Comparison of ENCODE assay signal across 13 cellular contexts in genomic region chr9:16039988-16040761, GRCh38.
DNase-seq lines count a peak whose midpoint lies in the region; ATAC-seq, FAIRE-seq and TF ChIP-seq lines count a peak whose summit lies in the region.
"Had no signal": no experiment of that assay in that cellular context is flagged by ENCODE, and none has a peak within 500 bp of the region (broad histone marks: within the 10 kb centered on the region; RNA-seq: fewer than 3 reads in every experiment).

No MANE protein-coding gene starts in this region.

- H3K4me1 ChIP-seq in HepG2 (ENCODE audit: insufficient read depth, low read length): no peaks in the 10 kb centered on the region
- peaks cover 15% of the 10 kb centered on the region for H3K4me1 ChIP-seq in vagina
- H3K4me1 ChIP-seq in prostate gland (replicated peaks): no peaks in the 10 kb centered on the region

- H3K27me3 Mint-ChIP-seq in activated naive CD8-positive, alpha-beta T cell treated with anti-CD3 and anti-CD28 coated beads, Interleukin-2, amount 50 U/mL, for 24 hours: no peaks in the 10 kb centered on the region
- no peaks in the 10 kb centered on the region for H3K27me3 Mint-ChIP-seq in activated naive CD8-positive, alpha-beta T cell treated with anti-CD3 and anti-CD28 coated beads for 36 hours
- H3K27me3 Mint-ChIP-seq: activated naive CD8-positive, alpha-beta T cell; naive B cell had no signal

- CTCF ChIA-PET in HepG2 (lab: Yijun Ruan, JAX; ENCODE audit: low intra/inter-chr PET ratio, low total read pairs): no interaction called here

- ATAC-seq in activated naive CD8-positive, alpha-beta T cell treated with anti-CD3 and anti-CD28 coated beads, Interleukin-2, amount 50 U/mL, for 24 hours: peak; percentile 28
- ATAC-seq in HepG2: peak; percentile 73

- H3K4me3 ChIP-seq in astrocyte of the spinal cord (ENCODE audit: low read depth, low read length) (no peak overlapping the region), HepG2 (replicated peaks in 1 of 3; ENCODE audit: insufficient read depth in 1 of 3, low read depth in 2 of 3, low read length in 3 of 3) (no peak overlapping the region), vagina (no peak overlapping the region), prostate gland (no peak overlapping the region)

- H4K20me1 ChIP-seq in HepG2 (ENCODE audit: insufficient read depth, low read length): no peaks in the 10 kb centered on the region

- no peaks in the 10 kb centered on the region for H3K36me3 ChIP-seq in HepG2 (replicated peaks in 1 of 2; ENCODE audit: control insufficient read depth in 1 of 2, insufficient read depth in 2 of 2, low read length in 2 of 2)
- no peaks in the 10 kb centered on the region for H3K36me3 ChIP-seq in vagina
- no peaks in the 10 kb centered on the region for H3K36me3 ChIP-seq in prostate gland

- H3K9me3 ChIP-seq in HepG2 (ENCODE audit: low read length): no peaks in the 10 kb centered on the region
- no peaks in the 10 kb centered on the region for H3K9me3 ChIP-seq in vagina
- H3K9me3 ChIP-seq in prostate gland: no peaks in the 10 kb centered on the region

- intact Hi-C loops in HepG2 (cut with micrococcal nuclease; ENCODE audit: unreplicated experiment) (loop anchor here (5.0 to 10.0 kb wide), 2 partner anchors 92 to 165 kb away; no protein-coding TSS in a partner anchor), vagina (cut with DNase I) (no loop called here), prostate gland (cut with DNase I) (no loop called here)

- no peak overlapping the region for H3K4me2 ChIP-seq in HepG2 (ENCODE audit: low read depth, low read length)

- TF ChIP-seq RAD21 in HepG2 (CRISPR knock-in tag; IDR thresholded peaks at IDR 0.05): no peak

- TF ChIP-seq EP300 in HepG2 (IDR thresholded peaks at IDR 0.05; ENCODE audit: low read depth in 2 of 2, low read length in 2 of 2): no peak
- TF ChIP-seq EP300 in HepG2 (CRISPR knock-in tag; IDR thresholded peaks at IDR 0.05; ENCODE audit: borderline replicate concordance): no peak

- H3K4me1 Mint-ChIP-seq in activated naive CD8-positive, alpha-beta T cell treated with anti-CD3 and anti-CD28 coated beads, Interleukin-2, amount 50 U/mL, for 24 hours: peaks cover 8% of the 10 kb centered on the region
- peaks cover 11% of the 10 kb centered on the region for H3K4me1 Mint-ChIP-seq in activated naive CD8-positive, alpha-beta T cell treated with anti-CD3 and anti-CD28 coated beads for 36 hours
- H3K4me1 Mint-ChIP-seq: naive B cell had no signal

- no peaks in the 10 kb centered on the region for H3K36me3 Mint-ChIP-seq in activated naive CD8-positive, alpha-beta T cell treated with anti-CD3 and anti-CD28 coated beads, Interleukin-2, amount 50 U/mL, for 24 hours (ENCODE audit: low read depth)
- H3K36me3 Mint-ChIP-seq in activated naive CD8-positive, alpha-beta T cell treated with anti-CD3 and anti-CD28 coated beads for 36 hours: no peaks in the 10 kb centered on the region
- H3K36me3 Mint-ChIP-seq: naive B cell had no signal

- no peaks in the 10 kb centered on the region for H3K79me2 ChIP-seq in HepG2 (ENCODE audit: insufficient read depth, low read length)

- no peak overlapping the region for H3K4me3 Mint-ChIP-seq in activated naive CD8-positive, alpha-beta T cell treated with anti-CD3 and anti-CD28 coated beads, Interleukin-2, amount 50 U/mL, for 24 hours
- H3K4me3 Mint-ChIP-seq in activated naive CD8-positive, alpha-beta T cell treated with anti-CD3 and anti-CD28 coated beads for 36 hours: no peak overlapping the region
- H3K4me3 Mint-ChIP-seq: activated naive CD8-positive, alpha-beta T cell; naive B cell had no signal

- peaks cover 4% of the 10 kb centered on the region for H3K9me3 Mint-ChIP-seq in activated naive CD8-positive, alpha-beta T cell treated with anti-CD3 and anti-CD28 coated beads, Interleukin-2, amount 50 U/mL, for 24 hours
- no peaks in the 10 kb centered on the region for H3K9me3 Mint-ChIP-seq in activated naive CD8-positive, alpha-beta T cell treated with anti-CD3 and anti-CD28 coated beads for 36 hours

- DNase-seq in activated naive CD8-positive, alpha-beta T cell treated with anti-CD3 and anti-CD28 coated beads, Interleukin-2, amount 50 U/mL, for 24 hours: no peak
- DNase-seq in activated naive CD8-positive, alpha-beta T cell treated with anti-CD3 and anti-CD28 coated beads for 36 hours: no peak
- DNase-seq in astrocyte of the spinal cord (ENCODE audit: low read depth, low spot score) (peak; percentile 87), HepG2 (ENCODE audit: low spot score) (peak; percentile 9), vagina (ENCODE audit: extremely low spot score in 2 of 2) (peak in 1 of 2 donors; percentile 64), mesenteric fat pad (ENCODE audit: low spot score) (no peak), prostate gland (ENCODE audit: low spot score) (no peak), nucleus accumbens (lab: John Stamatoyannopoulos, UW) (no peak)
- DNase-seq: naive B cell; stimulated activated naive CD4-positive, alpha-beta T cell; SW 1271 had no signal

- no peak overlapping the region for H3K27ac Mint-ChIP-seq in activated naive CD8-positive, alpha-beta T cell treated with anti-CD3 and anti-CD28 coated beads, Interleukin-2, amount 50 U/mL, for 24 hours
- no peak overlapping the region for H3K27ac Mint-ChIP-seq in activated naive CD8-positive, alpha-beta T cell treated with anti-CD3 and anti-CD28 coated beads for 36 hours
- H3K27ac Mint-ChIP-seq: activated naive CD8-positive, alpha-beta T cell had no signal

- H3K27ac ChIP-seq in HepG2 (ENCODE audit: extremely low read length, insufficient read depth, low read length): no peak overlapping the region
- peak overlapping the region; percentile 23 for H3K27ac ChIP-seq in vagina
- H3K27ac ChIP-seq in prostate gland: no peak overlapping the region

- H2AFZ ChIP-seq in HepG2 (ENCODE audit: low read length): no peak overlapping the region

- WGBS in HepG2 (ENCODE audit: low lambda C conversion rate): 4% methylated on average over 4 of the region's 10 CpGs
- WGBS in prostate gland: 32% methylated on average over 10 of the region's 10 CpGs

- no peak for FAIRE-seq in HepG2 (lab: Jason Lieb, UNC)
- FAIRE-seq: A204.1 had no signal

- TF ChIP-seq POLR2A in HepG2 (IDR thresholded peaks at IDR 0.05; ENCODE audit: insufficient read depth in 1 of 2, low read depth in 2 of 2, low read length in 2 of 2): no peak
- TF ChIP-seq POLR2A in vagina (IDR thresholded peaks at IDR 0.05): no peak
- no peak for TF ChIP-seq POLR2A in prostate gland (IDR thresholded peaks at IDR 0.05)

- H3K9ac ChIP-seq in HepG2 (ENCODE audit: insufficient read depth, low read depth, low read length): no peak overlapping the region

- in situ Hi-C loops in astrocyte of the spinal cord (cut with HindIII; ENCODE audit: low sequenced_read_pairs) (no loop called here), HepG2 (cut with HindIII; ENCODE audit: extremely low pct_ligation_motif_present, low pct_unique_long_range_greater_than_20kb) (no loop called here)

- TF ChIP-seq CTCF in astrocyte of the spinal cord (IDR thresholded peaks at IDR 0.05; ENCODE audit: low read depth, low read length) (no peak), HepG2 (CRISPR knock-in tag; IDR thresholded peaks at IDR 0.05) (no peak), vagina (IDR thresholded peaks at IDR 0.05) (no peak), prostate gland (IDR thresholded peaks at IDR 0.05) (no peak)

- no TSS peak for BruUV-seq in HepG2 (replicated peaks; lab: Mats Ljungman, UMichigan)

- POLR2A ChIA-PET in HepG2 (lab: Yijun Ruan, JAX): no interaction called here

- H3K27me3 ChIP-seq in HepG2 (ENCODE audit: control insufficient read depth in 1 of 2, insufficient read depth in 2 of 2, low read length in 2 of 2) (no peaks in the 10 kb centered on the region; a peak in 1 of 5 replicates), vagina (no peaks in the 10 kb centered on the region), prostate gland (replicated peaks; ENCODE audit: insufficient read depth) (no peaks in the 10 kb centered on the region)

TF ChIP-seq in HepG2, 621 proteins besides CTCF, POLR2A, EP300 and RAD21:
- TF ChIP-seq ZNF703 (CRISPR knock-in tag; IDR thresholded peaks at IDR 0.05; ENCODE audit: borderline replicate concordance): no peak
- TF ChIP-seq, protein P1, sequence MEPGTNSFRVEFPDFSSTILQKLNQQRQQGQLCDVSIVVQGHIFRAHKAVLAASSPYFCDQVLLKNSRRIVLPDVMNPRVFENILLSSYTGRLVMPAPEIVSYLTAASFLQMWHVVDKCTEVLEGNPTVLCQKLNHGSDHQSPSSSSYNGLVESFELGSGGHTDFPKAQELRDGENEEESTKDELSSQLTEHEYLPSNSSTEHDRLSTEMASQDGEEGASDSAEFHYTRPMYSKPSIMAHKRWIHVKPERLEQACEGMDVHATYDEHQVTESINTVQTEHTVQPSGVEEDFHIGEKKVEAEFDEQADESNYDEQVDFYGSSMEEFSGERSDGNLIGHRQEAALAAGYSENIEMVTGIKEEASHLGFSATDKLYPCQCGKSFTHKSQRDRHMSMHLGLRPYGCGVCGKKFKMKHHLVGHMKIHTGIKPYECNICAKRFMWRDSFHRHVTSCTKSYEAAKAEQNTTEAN (CRISPR knock-in tag; conservative IDR thresholded peaks at IDR 0.05): no peak
- no peak for TF ChIP-seq JUND (CRISPR knock-in tag; IDR thresholded peaks at IDR 0.05)
- no peak for TF ChIP-seq TOPORS (CRISPR knock-in tag; IDR thresholded peaks at IDR 0.05)
- no peak for TF ChIP-seq ZNF616 (CRISPR knock-in tag; IDR thresholded peaks at IDR 0.05; ENCODE audit: low read depth)
- TF ChIP-seq ZXDC (CRISPR knock-in tag; IDR thresholded peaks at IDR 0.05): no peak
- no peak for TF ChIP-seq NR2C2 (CRISPR knock-in tag; IDR thresholded peaks at IDR 0.05; ENCODE audit: borderline replicate concordance)
- TF ChIP-seq ZSCAN25 (CRISPR knock-in tag; IDR thresholded peaks at IDR 0.05): no peak

Comparison
In these comparisons a context has a peak if more than half of its experiments do, and no peak if none do; other contexts are left out.
1. DNase-seq: peak in astrocyte of the spinal cord (single experiment) and HepG2 (single experiment); none in activated naive CD8-positive, alpha-beta T cell treated with anti-CD3 and anti-CD28 coated beads, Interleukin-2, amount 50 U/mL, for 24 hours (single experiment), activated naive CD8-positive, alpha-beta T cell treated with anti-CD3 and anti-CD28 coated beads for 36 hours (single experiment), mesenteric fat pad (single experiment), prostate gland (single experiment) and nucleus accumbens (0 of 56).